9 cellular contexts compared by ENCODE assay signal in the genomic region with DNA sequence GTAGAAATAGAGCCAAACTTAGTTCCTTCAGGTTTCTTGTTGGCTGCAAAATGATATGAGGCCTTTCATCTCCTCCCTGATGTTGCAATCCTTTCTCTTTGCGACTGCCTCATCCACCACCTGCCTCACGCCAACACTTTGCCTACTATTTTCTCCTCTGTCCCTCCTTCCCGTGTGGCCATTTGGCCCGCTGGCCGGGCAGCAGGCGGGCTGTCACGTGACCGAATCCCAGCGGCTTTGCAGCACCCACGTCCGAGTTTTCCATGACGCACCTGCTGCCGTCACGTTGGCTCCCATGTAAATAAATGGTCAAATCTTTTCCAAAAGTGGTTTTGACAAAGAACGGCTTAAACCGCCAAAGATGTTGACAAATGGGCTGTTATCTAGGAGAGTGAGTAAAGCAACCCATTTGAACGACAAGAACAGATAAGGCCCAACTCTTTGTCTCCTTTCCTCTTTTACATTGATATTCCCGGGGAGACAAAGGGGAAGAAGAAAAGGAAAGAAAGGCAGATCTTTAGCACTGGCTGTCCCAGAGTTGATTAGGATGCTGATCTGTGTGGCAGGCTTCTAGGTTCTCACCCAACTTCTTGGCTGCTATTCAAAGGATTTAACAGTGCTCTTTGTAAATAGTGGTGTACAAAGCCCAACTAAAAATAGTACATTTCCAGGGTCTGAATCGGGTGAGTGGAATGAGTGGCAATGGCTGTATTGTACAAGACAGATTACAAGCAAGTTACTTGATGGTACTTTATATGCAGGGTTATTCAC.
DNase-seq lines count a peak whose midpoint lies in the region; ATAC-seq and TF ChIP-seq lines count a peak whose summit lies in the region.
"Had no signal": no experiment of that assay in that cellular context is flagged by ENCODE, and none has a peak within 500 bp of the region (broad histone marks: within the 10 kb centered on the region; RNA-seq: fewer than 3 reads in every experiment).

No MANE protein-coding gene starts in this region.

- intact Hi-C loops in Right ventricle myocardium superior (cut with DNase I) (no loop called here), posterior cingulate gyrus (cut with DNase I) (no loop called here), OCI-LY7 (cut with micrococcal nuclease; ENCODE audit: unreplicated experiment) (no loop called here)

- CTCF ChIA-PET in OCI-LY7 (lab: Charles Lee; ENCODE audit: unreplicated experiment): no interaction called here

- no peaks in the 10 kb centered on the region for H3K79me2 ChIP-seq in OCI-LY7 (ENCODE audit: insufficient read depth, low read depth, low read length)

- no peaks in the 10 kb centered on the region for H3K9me3 ChIP-seq in OCI-LY7 (ENCODE audit: low read length)

- peak; percentile 89 for ATAC-seq in Right ventricle myocardium superior (ENCODE audit: poor library complexity)
- ATAC-seq in HG03521 (IDR thresholded peaks at IDR 0.05; ENCODE audit: unreplicated experiment): no peak
- ATAC-seq: Panc1 had no signal

- 0 out of 2 replicates have a peak, but pooled peaks cover 6% of the 10 kb centered on the region for H3K9me2 ChIP-seq in OCI-LY7 (ENCODE audit: insufficient read depth, low read length)

- no peaks in the 10 kb centered on the region for H3K36me3 ChIP-seq in OCI-LY7 (ENCODE audit: insufficient read depth, low read length)

- no peak for TF ChIP-seq CTCF in OCI-LY7 (conservative IDR thresholded peaks at IDR 0.05; ENCODE audit: low read length)

- no peak overlapping the region for H3K4me2 ChIP-seq in OCI-LY7 (ENCODE audit: low read length)

- no peak overlapping the region for H3K27ac ChIP-seq in OCI-LY7 (ENCODE audit: low read depth, low read length, poor library complexity, severe bottlenecking)

- H4K20me1 ChIP-seq in OCI-LY7 (ENCODE audit: insufficient read depth, low read length): no peaks in the 10 kb centered on the region

- no peak overlapping the region for H3K4me3 ChIP-seq in OCI-LY7 (ENCODE audit: low read depth, low read length, poor library complexity, severe bottlenecking)

- POLR2A ChIA-PET in OCI-LY7 (lab: Charles Lee): no interaction called here

- BruUV-seq in OCI-LY7 (replicated peaks; lab: Mats Ljungman, UMichigan): no TSS peak

- no peak overlapping the region for H2AFZ ChIP-seq in OCI-LY7 (ENCODE audit: low read length)

- DNase-seq in H4 (ENCODE audit: low spot score) (peak; percentile 92), OCI-M2 (lab: John Stamatoyannopoulos, UW; ENCODE audit: unreplicated experiment) (peak; percentile 4), Right ventricle myocardium superior (peak; percentile 90), posterior cingulate gyrus (peak; percentile 58 to 95 (median 74)), ureter (ENCODE audit: low spot score) (no peak), OCI-LY7 (ENCODE audit: low spot score) (no peak)
- DNase-seq in stimulated activated CD4-positive, alpha-beta T cell treated with anti-CD3 and anti-CD28 coated beads, Interleukin-2, amount 100 ng/mL, for 48 hours: no peak

- H3K4me1 ChIP-seq in OCI-LY7 (ENCODE audit: insufficient read depth, low read length, poor library complexity, severe bottlenecking): no peaks in the 10 kb centered on the region

Comparison
In these comparisons a context has a peak if more than half of its experiments do, and no peak if none do; other contexts are left out.
1. DNase-seq: peak in H4 (single experiment), OCI-M2 (single experiment), Right ventricle myocardium superior (single experiment) and posterior cingulate gyrus (10 of 10); none in ureter (single experiment), stimulated activated CD4-positive, alpha-beta T cell treated with anti-CD3 and anti-CD28 coated beads, Interleukin-2, amount 100 ng/mL, for 48 hours (0 of 2) and OCI-LY7 (single experiment).